Comparison of ENCODE assay signal across 1 cellular context in the genomic region with DNA sequence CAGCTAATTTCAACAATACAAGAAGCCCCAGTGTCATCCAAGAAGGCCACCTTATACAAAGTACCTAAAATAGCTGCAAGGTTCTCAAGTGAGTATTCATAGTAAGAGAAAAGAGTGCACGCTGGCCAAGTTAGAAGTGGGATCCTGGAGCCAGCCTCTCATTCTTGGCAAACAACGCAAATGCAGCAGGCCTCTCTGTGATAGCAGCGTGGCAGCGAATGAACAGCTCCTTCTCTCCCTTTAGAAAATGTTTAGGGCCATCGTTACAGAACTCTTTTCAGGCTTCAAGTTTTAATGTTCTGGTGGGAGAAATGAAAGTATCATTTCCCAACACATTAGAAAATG.
TF ChIP-seq lines count a peak whose summit lies in the region.

No MANE protein-coding gene starts in this region.

TF ChIP-seq in GM23338, 12 proteins besides CTCF, POLR2A, EP300 and RAD21 (continued from another document):
- TF ChIP-seq, protein P1, sequence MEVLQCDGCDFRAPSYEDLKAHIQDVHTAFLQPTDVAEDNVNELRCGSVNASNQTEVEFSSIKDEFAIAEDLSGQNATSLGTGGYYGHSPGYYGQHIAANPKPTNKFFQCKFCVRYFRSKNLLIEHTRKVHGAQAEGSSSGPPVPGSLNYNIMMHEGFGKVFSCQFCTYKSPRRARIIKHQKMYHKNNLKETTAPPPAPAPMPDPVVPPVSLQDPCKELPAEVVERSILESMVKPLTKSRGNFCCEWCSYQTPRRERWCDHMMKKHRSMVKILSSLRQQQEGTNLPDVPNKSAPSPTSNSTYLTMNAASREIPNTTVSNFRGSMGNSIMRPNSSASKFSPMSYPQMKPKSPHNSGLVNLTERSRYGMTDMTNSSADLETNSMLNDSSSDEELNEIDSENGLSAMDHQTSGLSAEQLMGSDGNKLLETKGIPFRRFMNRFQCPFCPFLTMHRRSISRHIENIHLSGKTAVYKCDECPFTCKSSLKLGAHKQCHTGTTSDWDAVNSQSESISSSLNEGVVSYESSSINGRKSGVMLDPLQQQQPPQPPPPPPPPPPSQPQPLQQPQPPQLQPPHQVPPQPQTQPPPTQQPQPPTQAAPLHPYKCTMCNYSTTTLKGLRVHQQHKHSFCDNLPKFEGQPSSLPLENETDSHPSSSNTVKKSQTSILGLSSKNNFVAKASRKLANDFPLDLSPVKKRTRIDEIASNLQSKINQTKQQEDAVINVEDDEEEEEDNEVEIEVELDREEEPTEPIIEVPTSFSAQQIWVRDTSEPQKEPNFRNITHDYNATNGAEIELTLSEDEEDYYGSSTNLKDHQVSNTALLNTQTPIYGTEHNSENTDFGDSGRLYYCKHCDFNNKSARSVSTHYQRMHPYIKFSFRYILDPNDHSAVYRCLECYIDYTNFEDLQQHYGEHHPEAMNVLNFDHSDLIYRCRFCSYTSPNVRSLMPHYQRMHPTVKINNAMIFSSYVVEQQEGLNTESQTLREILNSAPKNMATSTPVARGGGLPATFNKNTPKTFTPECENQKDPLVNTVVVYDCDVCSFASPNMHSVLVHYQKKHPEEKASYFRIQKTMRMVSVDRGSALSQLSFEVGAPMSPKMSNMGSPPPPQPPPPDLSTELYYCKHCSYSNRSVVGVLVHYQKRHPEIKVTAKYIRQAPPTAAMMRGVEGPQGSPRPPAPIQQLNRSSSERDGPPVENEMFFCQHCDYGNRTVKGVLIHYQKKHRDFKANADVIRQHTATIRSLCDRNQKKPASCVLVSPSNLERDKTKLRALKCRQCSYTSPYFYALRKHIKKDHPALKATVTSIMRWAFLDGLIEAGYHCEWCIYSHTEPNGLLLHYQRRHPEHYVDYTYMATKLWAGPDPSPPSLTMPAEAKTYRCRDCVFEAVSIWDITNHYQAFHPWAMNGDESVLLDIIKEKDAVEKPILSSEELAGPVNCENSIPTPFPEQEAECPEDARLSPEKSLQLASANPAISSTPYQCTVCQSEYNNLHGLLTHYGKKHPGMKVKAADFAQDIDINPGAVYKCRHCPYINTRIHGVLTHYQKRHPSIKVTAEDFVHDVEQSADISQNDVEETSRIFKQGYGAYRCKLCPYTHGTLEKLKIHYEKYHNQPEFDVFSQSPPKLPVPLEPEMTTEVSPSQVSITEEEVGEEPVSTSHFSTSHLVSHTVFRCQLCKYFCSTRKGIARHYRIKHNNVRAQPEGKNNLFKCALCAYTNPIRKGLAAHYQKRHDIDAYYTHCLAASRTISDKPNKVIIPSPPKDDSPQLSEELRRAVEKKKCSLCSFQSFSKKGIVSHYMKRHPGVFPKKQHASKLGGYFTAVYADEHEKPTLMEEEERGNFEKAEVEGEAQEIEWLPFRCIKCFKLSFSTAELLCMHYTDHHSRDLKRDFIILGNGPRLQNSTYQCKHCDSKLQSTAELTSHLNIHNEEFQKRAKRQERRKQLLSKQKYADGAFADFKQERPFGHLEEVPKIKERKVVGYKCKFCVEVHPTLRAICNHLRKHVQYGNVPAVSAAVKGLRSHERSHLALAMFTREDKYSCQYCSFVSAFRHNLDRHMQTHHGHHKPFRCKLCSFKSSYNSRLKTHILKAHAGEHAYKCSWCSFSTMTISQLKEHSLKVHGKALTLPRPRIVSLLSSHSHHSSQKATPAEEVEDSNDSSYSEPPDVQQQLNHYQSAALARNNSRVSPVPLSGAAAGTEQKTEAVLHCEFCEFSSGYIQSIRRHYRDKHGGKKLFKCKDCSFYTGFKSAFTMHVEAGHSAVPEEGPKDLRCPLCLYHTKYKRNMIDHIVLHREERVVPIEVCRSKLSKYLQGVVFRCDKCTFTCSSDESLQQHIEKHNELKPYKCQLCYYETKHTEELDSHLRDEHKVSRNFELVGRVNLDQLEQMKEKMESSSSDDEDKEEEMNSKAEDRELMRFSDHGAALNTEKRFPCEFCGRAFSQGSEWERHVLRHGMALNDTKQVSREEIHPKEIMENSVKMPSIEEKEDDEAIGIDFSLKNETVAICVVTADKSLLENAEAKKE (CRISPR knock-in tag; IDR thresholded peaks at IDR 0.05): no peak
- TF ChIP-seq EZH2phosphoT487 (IDR thresholded peaks at IDR 0.05; ENCODE audit: unreplicated experiment) (no peak), STAT1 (IDR thresholded peaks at IDR 0.05; ENCODE audit: unreplicated experiment) (no peak)
